In genomic region chr6:121055572-121056163, GRCh38 we compare ENCODE assay signal across 8 cellular contexts.
A peak's percentile ranks its signal among the peaks of the same experiment; 100 is the strongest.
DNase-seq lines count a peak whose midpoint lies in the region; ATAC-seq and TF ChIP-seq lines count a peak whose summit lies in the region.

No MANE protein-coding gene starts in this region.

- H4K5ac ChIP-seq in H9 (ENCODE audit: insufficient read length, low read depth, low read length): no peak overlapping the region

- H3K27ac Mint-ChIP-seq in natural killer cell (no peak overlapping the region), H9 (peak overlapping the region in 1 of 3 experiments; percentile 88; a peak in 2 of 7 replicates)
- H3K27ac Mint-ChIP-seq in natural killer cell treated with Interleukin-12 subunit alpha and Interleukin-12 subunit beta and Interleukin-15 and Interleukin-18, amount 100 ng/mL, for 72 hours: no peak overlapping the region
- H3K27ac Mint-ChIP-seq in activated CD4-positive, alpha-beta memory T cell treated with anti-CD3 and anti-CD28 coated beads, Interleukin-2, amount 10 ng/mL, durations not matched to agents 7 days and 5 days: no peak overlapping the region

- DNase-seq in natural killer cell: no peak
- DNase-seq in natural killer cell treated with Interleukin-12 subunit alpha and Interleukin-12 subunit beta and Interleukin-15 and Interleukin-18, amount 100 ng/mL, for 72 hours (ENCODE audit: low spot score): no peak
- DNase-seq in H9: no peak
- peak; percentile 32 for DNase-seq in M059J (ENCODE audit: low read depth)
- DNase-seq in SKM-1 treated with dmso at 0.1 percent for 144 hours (lab: John Stamatoyannopoulos, UW; ENCODE audit: unreplicated experiment): peak; percentile 72
- peak; percentile 10 to 35 for DNase-seq in foreskin keratinocyte
- no peak for DNase-seq in prostate gland (ENCODE audit: low spot score)
- no peak for DNase-seq in activated CD4-positive, alpha-beta memory T cell treated with anti-CD3 and anti-CD28 coated beads, Interleukin-2, amount 10 ng/mL, durations not matched to agents 7 days and 5 days

- no peaks in the 10 kb centered on the region for H3K9me3 ChIP-seq in H9 (ENCODE audit: control insufficient read depth, low read depth, low read length)
- H3K9me3 ChIP-seq in prostate gland: no peaks in the 10 kb centered on the region

- no peak overlapping the region for H3K14ac ChIP-seq in H9 (ENCODE audit: insufficient read depth, low read length)

- H3K79me2 ChIP-seq in H9 (ENCODE audit: insufficient read depth, low read length): no peaks in the 10 kb centered on the region

- no peak overlapping the region for H3K18ac ChIP-seq in H9 (ENCODE audit: insufficient read length, low read depth, low read length)

- H4K8ac ChIP-seq in H9 (replicated peaks; ENCODE audit: insufficient read length, low read depth, low read length): no peak overlapping the region

- no peak overlapping the region for H2BK12ac ChIP-seq in H9 (ENCODE audit: insufficient read length, low read depth, low read length)

- H3K36me3 Mint-ChIP-seq in natural killer cell (no peaks in the 10 kb centered on the region), H9 (ENCODE audit: insufficient read depth in 1 of 3, low read depth in 3 of 3) (no peaks in the 10 kb centered on the region)
- H3K36me3 Mint-ChIP-seq in natural killer cell treated with Interleukin-12 subunit alpha and Interleukin-12 subunit beta and Interleukin-15 and Interleukin-18, amount 100 ng/mL, for 72 hours: no peaks in the 10 kb centered on the region
- H3K36me3 Mint-ChIP-seq in activated CD4-positive, alpha-beta memory T cell treated with anti-CD3 and anti-CD28 coated beads, Interleukin-2, amount 10 ng/mL, durations not matched to agents 7 days and 5 days (ENCODE audit: low read depth): no peaks in the 10 kb centered on the region

- H3K27me3 ChIP-seq in H9 (ENCODE audit: insufficient read depth, low read length) (no peaks in the 10 kb centered on the region), foreskin keratinocyte (no peaks in the 10 kb centered on the region), prostate gland (replicated peaks; ENCODE audit: insufficient read depth) (no peaks in the 10 kb centered on the region)

- H3T11ph ChIP-seq in H9 (ENCODE audit: low read length): no peak overlapping the region

- TF ChIP-seq CTCF in natural killer cell (IDR thresholded peaks at IDR 0.05) (peak; percentile 53), H9 (conservative IDR thresholded peaks at IDR 0.05) (peak; percentile 83), foreskin keratinocyte (conservative IDR thresholded peaks at IDR 0.05) (peak; percentile 83), prostate gland (IDR thresholded peaks at IDR 0.05) (peak; percentile 16 to 61 (median 56))

- no peak overlapping the region for H2AK5ac ChIP-seq in H9 (ENCODE audit: insufficient read length, low read length)

- H3K4ac ChIP-seq in H9 (ENCODE audit: low read depth, low read length): no peak overlapping the region

- H3K23me2 ChIP-seq in H9 (ENCODE audit: insufficient read length, low read depth, low read length, poor library complexity, severe bottlenecking): no peaks in the 10 kb centered on the region

- peaks cover 0 to 4% of the 10 kb centered on the region in 2 donors for H3K4me1 Mint-ChIP-seq in natural killer cell
- H3K4me1 Mint-ChIP-seq in natural killer cell treated with Interleukin-12 subunit alpha and Interleukin-12 subunit beta and Interleukin-15 and Interleukin-18, amount 100 ng/mL, for 72 hours (ENCODE audit: low read depth in 2 of 2): no peaks in the 10 kb centered on the region
- peaks cover 8 to 9% of the 10 kb centered on the region in 2 experiments for H3K4me1 Mint-ChIP-seq in H9
- H3K4me1 Mint-ChIP-seq in activated CD4-positive, alpha-beta memory T cell treated with anti-CD3 and anti-CD28 coated beads, Interleukin-2, amount 10 ng/mL, durations not matched to agents 7 days and 5 days: no peaks in the 10 kb centered on the region

- no peak overlapping the region for H2AFZ ChIP-seq in H9 (ENCODE audit: low read length)

- peaks cover 0 to 2% of the 10 kb centered on the region in 2 donors for H3K9me3 Mint-ChIP-seq in natural killer cell
- no peaks in the 10 kb centered on the region for H3K9me3 Mint-ChIP-seq in natural killer cell treated with Interleukin-12 subunit alpha and Interleukin-12 subunit beta and Interleukin-15 and Interleukin-18, amount 100 ng/mL, for 72 hours
- no peaks in the 10 kb centered on the region for H3K9me3 Mint-ChIP-seq in H9
- H3K9me3 Mint-ChIP-seq in activated CD4-positive, alpha-beta memory T cell treated with anti-CD3 and anti-CD28 coated beads, Interleukin-2, amount 10 ng/mL, durations not matched to agents 7 days and 5 days: no peaks in the 10 kb centered on the region

- H3K4me1 ChIP-seq in H9 (ENCODE audit: insufficient read depth, low read length) (no peaks in the 10 kb centered on the region), foreskin keratinocyte (no peaks in the 10 kb centered on the region), prostate gland (replicated peaks) (no peaks in the 10 kb centered on the region)

- H2BK5ac ChIP-seq in H9 (ENCODE audit: insufficient read length, low read length): no peak overlapping the region

- no peak overlapping the region for H3K4me3 ChIP-seq in prostate gland

- H3K4me3 Mint-ChIP-seq in natural killer cell (no peak overlapping the region), H9 (no peak overlapping the region)
- H3K4me3 Mint-ChIP-seq in natural killer cell treated with Interleukin-12 subunit alpha and Interleukin-12 subunit beta and Interleukin-15 and Interleukin-18, amount 100 ng/mL, for 72 hours: no peak overlapping the region
- no peak overlapping the region for H3K4me3 Mint-ChIP-seq in activated CD4-positive, alpha-beta memory T cell treated with anti-CD3 and anti-CD28 coated beads, Interleukin-2, amount 10 ng/mL, durations not matched to agents 7 days and 5 days

- intact Hi-C loops in natural killer cell (cut with micrococcal nuclease): no loop called here
- intact Hi-C loops in prostate gland (cut with DNase I): loop anchor here (10.0 kb wide), 1 partner anchor 1129 kb away; no protein-coding TSS in a partner anchor

- H3K56ac ChIP-seq in H9 (ENCODE audit: insufficient read length, low read depth, low read length): no peak overlapping the region

- CTCF ChIA-PET in activated CD4-positive, alpha-beta memory T cell treated with anti-CD3 and anti-CD28 coated beads, Interleukin-2, amount 10 ng/mL, durations not matched to agents 7 days and 5 days (lab: Charles Lee): interaction anchor here (1.2 to 4.4 kb wide), 3 partner anchors 10 to 250 kb away, joined by 4 to 29 read pairs (median 6); no protein-coding TSS in a partner anchor

- no peak overlapping the region for H2BK15ac ChIP-seq in H9 (ENCODE audit: low read depth, low read length)

- TF ChIP-seq POLR2A in prostate gland (IDR thresholded peaks at IDR 0.05): no peak

- no peak overlapping the region for H3K4me2 ChIP-seq in H9 (ENCODE audit: insufficient read depth, insufficient read length, low read length)

- no CpG with 5 or more reads among the region's 4 CpGs for WGBS in H9 (ENCODE audit: extremely low coverage, insufficient read length, low lambda C conversion rate)
- WGBS in prostate gland: 33% methylated on average over 4 of the region's 4 CpGs

- no peaks in the 10 kb centered on the region for H3K36me3 ChIP-seq in prostate gland

- H3K23ac ChIP-seq in H9 (ENCODE audit: insufficient read length, low read depth, low read length): no peak overlapping the region

- no peak overlapping the region for H2BK20ac ChIP-seq in H9 (ENCODE audit: low read depth, low read length, poor library complexity, severe bottlenecking)

- no peaks in the 10 kb centered on the region for H4K20me1 ChIP-seq in H9 (ENCODE audit: control insufficient read depth, insufficient read depth, insufficient read length)

- H3K9ac ChIP-seq in H9 (ENCODE audit: extremely low read depth, insufficient read length, low read length): no peak overlapping the region

- no peak overlapping the region for H4K91ac ChIP-seq in H9 (ENCODE audit: insufficient read length, low read depth, low read length)

- no peaks in the 10 kb centered on the region for H3K27me3 Mint-ChIP-seq in natural killer cell (ENCODE audit: low read depth in 2 of 2)
- H3K27me3 Mint-ChIP-seq in natural killer cell treated with Interleukin-12 subunit alpha and Interleukin-12 subunit beta and Interleukin-15 and Interleukin-18, amount 100 ng/mL, for 72 hours: no peaks in the 10 kb centered on the region
- H3K27me3 Mint-ChIP-seq in H9 (ENCODE audit: low read depth): no peaks in the 10 kb centered on the region
- no peaks in the 10 kb centered on the region for H3K27me3 Mint-ChIP-seq in activated CD4-positive, alpha-beta memory T cell treated with anti-CD3 and anti-CD28 coated beads, Interleukin-2, amount 10 ng/mL, durations not matched to agents 7 days and 5 days

- POLR2A ChIA-PET in activated CD4-positive, alpha-beta memory T cell treated with anti-CD3 and anti-CD28 coated beads, Interleukin-2, amount 10 ng/mL, durations not matched to agents 7 days and 5 days (lab: Charles Lee): interaction anchor here (0.6 kb wide), 1 partner anchor 534 kb away, joined by 3 read pairs; no protein-coding TSS in a partner anchor

- H2BK120ac ChIP-seq in H9 (ENCODE audit: low read depth, low read length, poor library complexity, severe bottlenecking): no peak overlapping the region

- peak in 2 of 3 donors; percentile 37 to 50 for ATAC-seq in natural killer cell
- ATAC-seq in natural killer cell treated with Interleukin-12 subunit alpha and Interleukin-12 subunit beta and Interleukin-15 and Interleukin-18, amount 100 ng/mL, for 72 hours: no peak
- peak; percentile 89 for ATAC-seq in foreskin keratinocyte

- H3K27ac ChIP-seq in H9 (ENCODE audit: insufficient read length, low read depth, low read length) (no peak overlapping the region), foreskin keratinocyte (no peak overlapping the region), prostate gland (no peak overlapping the region)

- H3K79me1 ChIP-seq in H9 (ENCODE audit: insufficient read depth, low read depth, low read length, poor library complexity, severe bottlenecking): no peaks in the 10 kb centered on the region

Comparison
In these comparisons a context has a peak if more than half of its experiments do, and no peak if none do; other contexts are left out.
1. ATAC-seq: peak in natural killer cell (2 of 3) and foreskin keratinocyte (single experiment); none in natural killer cell treated with Interleukin-12 subunit alpha and Interleukin-12 subunit beta and Interleukin-15 and Interleukin-18, amount 100 ng/mL, for 72 hours (0 of 2).
2. DNase-seq: peak in M059J (single experiment), SKM-1 treated with dmso at 0.1 percent for 144 hours (single experiment) and foreskin keratinocyte (2 of 2); none in natural killer cell (single experiment), natural killer cell treated with Interleukin-12 subunit alpha and Interleukin-12 subunit beta and Interleukin-15 and Interleukin-18, amount 100 ng/mL, for 72 hours (single experiment), H9 (single experiment), prostate gland (single experiment) and activated CD4-positive, alpha-beta memory T cell treated with anti-CD3 and anti-CD28 coated beads, Interleukin-2, amount 10 ng/mL, durations not matched to agents 7 days and 5 days (single experiment).
3. Peak in every context shown above with its lines, with median percentiles within 50 percentile points of each other: CTCF ChIP-seq.